13 cellular contexts compared by ENCODE assay signal in the genomic region with DNA sequence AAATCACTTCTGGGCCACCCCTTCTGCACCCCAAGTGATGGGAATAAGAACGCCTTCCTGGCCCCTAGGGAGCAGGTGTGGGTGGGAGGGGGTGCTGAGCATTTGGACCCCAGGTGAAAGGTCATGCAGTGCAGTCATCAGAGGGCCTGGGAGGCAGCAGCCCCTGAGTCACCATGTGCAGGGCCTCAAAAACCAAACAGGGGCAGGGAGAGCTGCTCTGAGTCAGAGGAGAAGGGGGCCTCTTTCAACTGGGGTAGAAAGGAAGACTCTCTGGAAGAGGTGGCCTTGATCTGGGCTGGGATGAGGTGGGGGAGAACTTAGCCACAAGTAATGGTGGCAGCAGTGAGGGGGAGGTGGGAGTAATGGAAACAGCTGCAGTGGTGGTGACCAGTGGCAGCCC.
"Had no signal": no experiment of that assay in that cellular context is flagged by ENCODE, and none has a peak within 500 bp of the region (broad histone marks: within the 10 kb centered on the region; RNA-seq: fewer than 3 reads in every experiment).

No MANE protein-coding gene starts in this region.

- H3K27ac Mint-ChIP-seq: effector memory CD8-positive, alpha-beta T cell; memory B cell; natural killer cell treated with Interleukin-12 subunit alpha and Interleukin-12 subunit beta and Interleukin-15 and Interleukin-18, amount 100 ng/mL, for 72 hours had no signal

- H3K4me1 Mint-ChIP-seq: memory B cell had no signal

- H3K4me1 ChIP-seq: left ventricle myocardium inferior had no signal

- H3K4me3 ChIP-seq: gastroesophageal sphincter, left ventricle myocardium inferior had no signal

- H3K27me3 Mint-ChIP-seq: effector memory CD8-positive, alpha-beta T cell; memory B cell; natural killer cell treated with Interleukin-12 subunit alpha and Interleukin-12 subunit beta and Interleukin-15 and Interleukin-18, amount 100 ng/mL, for 72 hours had no signal

- H3K9me3 Mint-ChIP-seq: effector memory CD8-positive, alpha-beta T cell; natural killer cell treated with Interleukin-12 subunit alpha and Interleukin-12 subunit beta and Interleukin-15 and Interleukin-18, amount 100 ng/mL, for 72 hours had no signal

- ATAC-seq: effector memory CD8-positive, alpha-beta T cell; gastroesophageal sphincter; sciatic nerve had no signal

- H3K36me3 Mint-ChIP-seq: memory B cell; natural killer cell treated with Interleukin-12 subunit alpha and Interleukin-12 subunit beta and Interleukin-15 and Interleukin-18, amount 100 ng/mL, for 72 hours had no signal

- H3K9me3 ChIP-seq: gastroesophageal sphincter, left ventricle myocardium inferior had no signal

- H3K27ac ChIP-seq: gastroesophageal sphincter, left ventricle myocardium inferior had no signal

- H3K27me3 ChIP-seq: gastroesophageal sphincter had no signal

- H3K36me3 ChIP-seq: gastroesophageal sphincter, left ventricle myocardium inferior had no signal

- DNase-seq: activated CD8-positive, alpha-beta memory T cell treated with anti-CD3 and anti-CD28 coated beads for 24 hours; central memory CD4-positive, alpha-beta T cell; cortex of kidney; effector memory CD8-positive, alpha-beta T cell; kidney; left ventricle myocardium inferior; SIG-M5; stimulated activated CD4-positive, alpha-beta T cell treated with anti-CD3 and anti-CD28 coated beads, Interleukin-2, amount 100 ng/mL, for 48 hours; trophoblast cell had no signal

- H3K4me3 Mint-ChIP-seq: effector memory CD8-positive, alpha-beta T cell; memory B cell; natural killer cell treated with Interleukin-12 subunit alpha and Interleukin-12 subunit beta and Interleukin-15 and Interleukin-18, amount 100 ng/mL, for 72 hours had no signal

- FAIRE-seq: kidney had no signal
